14 cellular contexts compared by ENCODE assay signal in genomic region chr22:44547371-44547770, GRCh38. TPM values are rescaled to one million over a fixed set of nuclear protein-coding genes. Genes with fewer than 3 reads are reported as not detected.
DNase-seq lines count a peak whose midpoint lies in the region; ATAC-seq and TF ChIP-seq lines count a peak whose summit lies in the region.
"Had no signal": no experiment of that assay in that cellular context is flagged by ENCODE, and none has a peak within 500 bp of the region (broad histone marks: within the 10 kb centered on the region; RNA-seq: fewer than 3 reads in every experiment).

No MANE protein-coding gene starts in this region.

- H3K9me3 ChIP-seq in heart right ventricle (no peaks in the 10 kb centered on the region), endodermal cell (ENCODE audit: control insufficient read depth, low read length) (no peaks in the 10 kb centered on the region), neural progenitor cell (ENCODE audit: low read depth) (no peaks in the 10 kb centered on the region), uterus (no peaks in the 10 kb centered on the region)
- H3K9me3 ChIP-seq: A549, BE2C had no signal

- peaks cover 1% of the 10 kb centered on the region for H3K27me3 Mint-ChIP-seq in endodermal cell (ENCODE audit: insufficient read depth)
- peaks cover 8% of the 10 kb centered on the region for H3K27me3 Mint-ChIP-seq in neural progenitor cell (ENCODE audit: insufficient read depth, low read depth)

- in situ Hi-C loops in GM13976 (cut with MboI; ENCODE audit: low sequenced_read_pairs, unreplicated experiment): no loop called here

- H4K20me1 ChIP-seq in neural progenitor cell (ENCODE audit: low read depth): no peaks in the 10 kb centered on the region

- intact Hi-C loops in cardiac septum (cut with DNase I): no loop called here
- intact Hi-C loops in heart right ventricle (cut with DNase I): no loop called here
- intact Hi-C loops in uterus (cut with DNase I; ENCODE audit: low total_unique reads): no loop called here

- H3K4me1 ChIP-seq in heart right ventricle (peaks cover 0 to 19% (median 9%) of the 10 kb centered on the region in 9 donors), endodermal cell (ENCODE audit: control insufficient read depth, insufficient read depth, low read length) (peaks cover 3% of the 10 kb centered on the region), neural progenitor cell (peaks cover 11% of the 10 kb centered on the region), uterus (no peaks in the 10 kb centered on the region)
- H3K4me1 ChIP-seq: BE2C had no signal

- H3F3A ChIP-seq in neural progenitor cell (ENCODE audit: low read depth): no peaks in the 10 kb centered on the region

- TF ChIP-seq CTCF in heart right ventricle (IDR thresholded peaks at IDR 0.05) (no peak), endodermal cell (conservative IDR thresholded peaks at IDR 0.05) (no peak), neural progenitor cell (IDR thresholded peaks at IDR 0.05) (no peak), uterus (IDR thresholded peaks at IDR 0.05) (no peak), GM13976 (IDR thresholded peaks at IDR 0.05; ENCODE audit: borderline replicate concordance, control extremely low read depth, extremely low read depth, insufficient read depth, missing control alignments) (no peak)

- H3K9me3 Mint-ChIP-seq in endodermal cell (peaks cover 1% of the 10 kb centered on the region), neural progenitor cell (peaks cover 2% of the 10 kb centered on the region)
- H3K9me3 Mint-ChIP-seq: GM23338 had no signal

- H3K4me1 Mint-ChIP-seq in endodermal cell: no peaks in the 10 kb centered on the region
- peaks cover 35% of the 10 kb centered on the region for H3K4me1 Mint-ChIP-seq in neural progenitor cell

- H2AFZ ChIP-seq in neural progenitor cell (replicated peaks): no peak overlapping the region
- H2AFZ ChIP-seq: GM23338 had no signal

- H3K36me3 ChIP-seq in heart right ventricle (no peaks in the 10 kb centered on the region), endodermal cell (ENCODE audit: control insufficient read depth, insufficient read depth, low read length) (no peaks in the 10 kb centered on the region), neural progenitor cell (no peaks in the 10 kb centered on the region), uterus (no peaks in the 10 kb centered on the region)
- H3K36me3 ChIP-seq: BE2C had no signal

- H3K4me3 Mint-ChIP-seq in endodermal cell (no peak overlapping the region), neural progenitor cell (no peak overlapping the region)
- H3K4me3 Mint-ChIP-seq: CD4-positive, alpha-beta memory T cell; GM23338 had no signal

- H3K27ac ChIP-seq in heart right ventricle (no peak overlapping the region), endodermal cell (ENCODE audit: low read depth, low read length) (no peak overlapping the region), neural progenitor cell (no peak overlapping the region), uterus (no peak overlapping the region)
- H3K27ac ChIP-seq: A549, C4-2B had no signal

- no peaks in the 10 kb centered on the region for H3K79me2 ChIP-seq in neural progenitor cell (ENCODE audit: low read depth)

- no peak for TF ChIP-seq POLR2A in uterus (IDR thresholded peaks at IDR 0.05)

- H3K4me3 ChIP-seq in heart right ventricle (no peak overlapping the region), endodermal cell (ENCODE audit: low read length) (no peak overlapping the region), neural progenitor cell (no peak overlapping the region), uterus (no peak overlapping the region)
- H3K4me3 ChIP-seq: A549, GM12878, GM23338 had no signal

- H3K36me3 Mint-ChIP-seq in endodermal cell (ENCODE audit: low read depth) (no peaks in the 10 kb centered on the region), neural progenitor cell (no peaks in the 10 kb centered on the region)
- H3K36me3 Mint-ChIP-seq: CD4-positive, alpha-beta memory T cell had no signal

- peaks cover 0 to 21% (median 7%) of the 10 kb centered on the region in 7 donors for H3K27me3 ChIP-seq in heart right ventricle
- no peaks in the 10 kb centered on the region for H3K27me3 ChIP-seq in endodermal cell (ENCODE audit: control insufficient read depth, insufficient read depth, low read length, poor library complexity, severe bottlenecking)
- peaks cover 30% of the 10 kb centered on the region for H3K27me3 ChIP-seq in neural progenitor cell
- no peaks in the 10 kb centered on the region for H3K27me3 ChIP-seq in uterus

- WGBS in heart right ventricle, 2 donors: 93% methylated on average over 7 of the region's 7 CpGs
- 91 to 94% methylated on average over 7 of the region's 7 CpGs for WGBS in endodermal cell (ENCODE audit: insufficient coverage in 1 of 2, insufficient read length in 1 of 2), 2 experiments

- ATAC-seq in heart right ventricle: no peak
- ATAC-seq: A549, GM12878, GM23338 had no signal

- H3K27ac Mint-ChIP-seq in endodermal cell (no peak overlapping the region), neural progenitor cell (peak overlapping the region; percentile 85)
- H3K27ac Mint-ChIP-seq: GM23338 had no signal

- H3K9ac ChIP-seq in endodermal cell (ENCODE audit: extremely low read depth, low read length, poor library complexity, severe bottlenecking) (no peak overlapping the region), neural progenitor cell (no peak overlapping the region)

- DNase-seq in cardiac septum (ENCODE audit: low spot score): peak; percentile 31
- DNase-seq in heart right ventricle: no peak
- DNase-seq in endodermal cell: peak; percentile 45
- DNase-seq in neural progenitor cell (ENCODE audit: low spot score): no peak
- DNase-seq in uterus: no peak
- no peak for DNase-seq in GM13976 (ENCODE audit: low spot score)
- DNase-seq: BE2C; CD4-positive, alpha-beta memory T cell; DMS79; H7 had no signal

- no peak overlapping the region for H3K4me2 ChIP-seq in neural progenitor cell
- H3K4me2 ChIP-seq: A549, GM23338 had no signal

RNA-seq across cellular contexts. Expression of gene RTL6, which starts 49.3 kb away (rescaled TPM):
- total RNA-seq in cardiac septum: 25.6 TPM
- 10 to 100 TPM; 21.4 to 36.1 (median 25.7) TPM for total RNA-seq in heart right ventricle
- 10 to 100 TPM in 1 of 2 donors, 1 to 10 TPM in 1; 3.6 to 13.5 TPM for polyA plus RNA-seq in heart right ventricle
- total RNA-seq in endodermal cell: 10 to 100 TPM; 19.7 to 20.7 TPM
- polyA plus RNA-seq in endodermal cell (2013, experiment 1 of 2): 26.0 TPM
- 24.8 TPM for polyA plus RNA-seq in endodermal cell (2013, experiment 2 of 2)
- 15.7 and 27.6 TPM in 2 replicates for total RNA-seq in neural progenitor cell (ENCODE audit: low replicate concordance)
- total RNA-seq in uterus: 10 to 100 TPM; 24.7 to 43.3 (median 36.6) TPM

Comparison
In these comparisons a context has a peak if more than half of its experiments do, and no peak if none do; other contexts are left out.
1. DNase-seq: peak in cardiac septum (single experiment) and endodermal cell (single experiment); none in heart right ventricle (0 of 2), neural progenitor cell (single experiment), uterus (0 of 2) and GM13976 (single experiment).